In the genomic region with DNA sequence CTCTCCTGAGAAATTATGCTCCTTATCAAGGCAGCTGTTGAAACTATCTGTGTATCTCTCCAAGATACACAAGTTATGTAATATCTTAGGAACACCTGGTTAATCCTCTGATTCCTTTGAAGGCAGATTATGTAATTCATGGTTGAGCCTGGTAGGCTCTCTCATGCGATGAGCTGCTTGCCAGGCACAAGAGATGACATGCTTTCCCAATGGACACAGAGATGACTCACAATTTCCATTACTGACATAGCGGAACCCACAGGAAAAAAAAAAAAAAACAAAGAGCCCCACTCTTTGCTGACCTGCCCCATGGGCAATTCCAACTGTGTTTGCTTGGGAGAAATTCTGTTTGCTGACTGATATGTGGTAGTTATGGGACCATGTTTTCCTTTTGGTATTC, we compare ENCODE assay signal across 15 cellular contexts.
DNase-seq lines count a peak whose midpoint lies in the region; TF ChIP-seq lines count a peak whose summit lies in the region.
"Had no signal": no experiment of that assay in that cellular context is flagged by ENCODE, and none has a peak within 500 bp of the region (broad histone marks: within the 10 kb centered on the region; RNA-seq: fewer than 3 reads in every experiment).

No MANE protein-coding gene starts in this region.

- WGBS in hepatocyte (ENCODE audit: low lambda C conversion rate, missing lambda C conversion rate): 49% methylated on average over 2 of the region's 2 CpGs

- DNase-seq in SHP77 (lab: John Stamatoyannopoulos, UW) (peak; percentile 13 to 56), SHP77 treated with DMSO at 0.1 percent for 48 hours (lab: John Stamatoyannopoulos, UW) (no peak), brain microvascular endothelial cell (peak; percentile 89), hepatocyte (ENCODE audit: low spot score) (peak; percentile 83), stromal cell of bone marrow (ENCODE audit: low read depth) (peak; percentile 8), H7 (no peak), NCI-H526 treated with DMSO at 0.1 percent for 48 hours (lab: John Stamatoyannopoulos, UW) (no peak), GDM1 (lab: John Stamatoyannopoulos, UW) (no peak)
- DNase-seq: activated CD4-positive, alpha-beta T cell treated with anti-CD3 and anti-CD28 coated beads, Interleukin-2, amount 50 U/mL, for 4 hours; H9; NCI-H1105; sigmoid colon; T-helper 1 cell; testis had no signal

- H4K20me1 ChIP-seq in hepatocyte (ENCODE audit: insufficient read depth, poor library complexity, severe bottlenecking): no peaks in the 10 kb centered on the region

- TF ChIP-seq CTCF in brain microvascular endothelial cell (IDR thresholded peaks at IDR 0.05; ENCODE audit: low read depth, low read length, missing control alignments) (no peak), hepatocyte (IDR thresholded peaks at IDR 0.05; ENCODE audit: poor library complexity) (no peak)

- H3K4me3 ChIP-seq in brain microvascular endothelial cell (ENCODE audit: low read depth, low read length) (no peak overlapping the region), hepatocyte (no peak overlapping the region), H7 (ENCODE audit: insufficient read depth, low read depth, low read length) (no peak overlapping the region)
- H3K4me3 ChIP-seq: GM12878, sigmoid colon, testis had no signal

- no peak overlapping the region for H2AFZ ChIP-seq in hepatocyte

- H3K36me3 ChIP-seq in brain microvascular endothelial cell (replicated peaks) (no peaks in the 10 kb centered on the region), hepatocyte (replicated peaks; ENCODE audit: insufficient read depth, low read depth) (no peaks in the 10 kb centered on the region), H7 (replicated peaks; ENCODE audit: control insufficient read depth, insufficient read depth, low read length) (no peaks in the 10 kb centered on the region)
- H3K36me3 ChIP-seq: sigmoid colon had no signal

- H3K9me2 ChIP-seq in hepatocyte (replicated peaks; ENCODE audit: insufficient read depth): no peaks in the 10 kb centered on the region

- no peaks in the 10 kb centered on the region for H3K9me3 ChIP-seq in hepatocyte (ENCODE audit: low read depth)
- H3K9me3 ChIP-seq: sigmoid colon, testis had no signal

- H3K27me3 ChIP-seq in brain microvascular endothelial cell (replicated peaks) (no peaks in the 10 kb centered on the region), hepatocyte (no peaks in the 10 kb centered on the region), H7 (ENCODE audit: control insufficient read depth, insufficient read depth, low read length) (no peaks in the 10 kb centered on the region)
- H3K27me3 ChIP-seq: sigmoid colon, testis had no signal

- peak overlapping the region; percentile 46 for H3K27ac ChIP-seq in brain microvascular endothelial cell
- H3K27ac ChIP-seq in hepatocyte: peak overlapping the region; percentile 51
- H3K27ac ChIP-seq: sigmoid colon, testis had no signal

- H3K79me2 ChIP-seq in hepatocyte: no peaks in the 10 kb centered on the region

- no peak overlapping the region for H3K4me2 ChIP-seq in hepatocyte

- in situ Hi-C loops in brain microvascular endothelial cell (cut with HindIII; ENCODE audit: low pct_ligation_motif_present, low sequenced_read_pairs): no loop called here

- peaks cover 8% of the 10 kb centered on the region for H3K4me1 ChIP-seq in hepatocyte (ENCODE audit: insufficient read depth)
- H3K4me1 ChIP-seq: testis had no signal

Comparison
In these comparisons a context has a peak if more than half of its experiments do, and no peak if none do; other contexts are left out.
1. DNase-seq: peak in SHP77 (2 of 2), brain microvascular endothelial cell (single experiment), hepatocyte (single experiment) and stromal cell of bone marrow (single experiment); none in SHP77 treated with DMSO at 0.1 percent for 48 hours (single experiment), H7 (single experiment), NCI-H526 treated with DMSO at 0.1 percent for 48 hours (single experiment) and GDM1 (single experiment).